In the genomic region with DNA sequence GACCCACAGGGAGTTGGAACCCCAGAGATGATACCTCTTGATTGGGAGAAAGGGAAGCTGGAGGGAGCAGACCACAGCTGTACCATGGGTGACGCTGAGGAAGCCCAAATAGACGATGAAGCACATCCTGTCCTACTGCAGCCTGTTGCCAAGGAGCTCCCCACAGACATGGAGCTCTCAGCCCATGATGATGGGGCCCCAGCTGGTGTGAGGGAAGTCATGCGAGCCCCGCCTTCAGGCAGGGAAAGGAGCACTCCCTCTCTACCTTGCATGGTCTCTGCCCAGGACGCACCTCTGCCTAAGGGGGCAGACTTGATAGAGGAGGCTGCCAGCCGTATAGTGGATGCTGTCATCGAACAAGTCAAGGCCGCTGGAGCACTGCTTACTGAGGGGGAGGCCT, we compare ENCODE assay signal across 9 cellular contexts.
DNase-seq lines count a peak whose midpoint lies in the region; ATAC-seq, FAIRE-seq and TF ChIP-seq lines count a peak whose summit lies in the region.
"Had no signal": no experiment of that assay in that cellular context is flagged by ENCODE, and none has a peak within 500 bp of the region (broad histone marks: within the 10 kb centered on the region; RNA-seq: fewer than 3 reads in every experiment).

No MANE protein-coding gene starts in this region.

- peaks cover 27% of the 10 kb centered on the region for H3K79me2 ChIP-seq in GM12878 (ENCODE audit: control insufficient read depth, insufficient read depth, low read length)

- no peak overlapping the region for H3K9ac ChIP-seq in GM12878 (ENCODE audit: control insufficient read depth, insufficient read depth, low read length)

- ATAC-seq in GM12878 (no peak), lung (ENCODE audit: insufficient read depth, low FRiP score) (no peak), GM19467 (IDR thresholded peaks at IDR 0.05; ENCODE audit: unreplicated experiment) (no peak)
- ATAC-seq: HCT116 had no signal

- FAIRE-seq in GM12878 (lab: Jason Lieb, UNC), result no peak
- no peak for FAIRE-seq in HTR-8/SVneo (lab: Jason Lieb, UNC)

- H2AFZ ChIP-seq in GM12878 (ENCODE audit: control insufficient read depth, low read depth, low read length), result no peak overlapping the region

- TF ChIP-seq EP300 in GM12878 (IDR thresholded peaks at IDR 0.05; ENCODE audit: borderline replicate concordance in 1 of 2, control insufficient read depth in 1 of 2, low read depth in 2 of 2, low read length in 2 of 2) (no peak), transverse colon (IDR thresholded peaks at IDR 0.05; ENCODE audit: low read depth) (no peak)

- RAD21 ChIA-PET in GM12878 (lab: Charles Lee; ENCODE audit: unreplicated experiment), result interaction anchor here (1.2 to 1.8 kb wide), 3 partner anchors 21 to 201 kb away, joined by 3 to 5 read pairs (median 3); a partner anchor contains a TSS

- SMC1A ChIA-PET in GM12878 (lab: Charles Lee; ENCODE audit: uncharacterized antibody, unreplicated experiment), result interaction anchor here (1.0 to 3.8 kb wide), 9 partner anchors 25 to 167 kb away, joined by 3 to 16 read pairs (median 4); no protein-coding TSS in a partner anchor

- BruUV-seq in GM12878 (replicated peaks; lab: Mats Ljungman, UMichigan), result TSS peak; percentile 12

- H3K4me3 ChIP-seq in GM12878 (no peak overlapping the region), lung (no peak overlapping the region), transverse colon (peak overlapping the region in 3 of 4 donors; percentile 13 to 49 (median 28))

- peaks cover 62% of the 10 kb centered on the region for H3K4me1 ChIP-seq in GM12878 (ENCODE audit: control insufficient read depth, insufficient read depth, low read length)
- H3K4me1 ChIP-seq in lung (ENCODE audit: control insufficient read depth in 2 of 2, insufficient read depth in 2 of 2, low read length in 2 of 2), result peaks cover 22 to 38% of the 10 kb centered on the region in 2 donors
- peaks cover 26 to 92% (median 59%) of the 10 kb centered on the region in 4 donors for H3K4me1 ChIP-seq in transverse colon

- CTCF ChIA-PET in GM12878 (lab: Yijun Ruan, JAX), result interaction anchor here (0.6 to 2.3 kb wide), 4 partner anchors 19 to 285 kb away, joined by 4 to 6 read pairs (median 4); no protein-coding TSS in a partner anchor

- no peak for TF ChIP-seq RAD21 in GM12878 (IDR thresholded peaks at IDR 0.05; ENCODE audit: insufficient read depth, low read depth, low read length)

- H3K27ac ChIP-seq in GM12878 (ENCODE audit: control insufficient read depth, insufficient read depth) (peak overlapping the region; percentile 82), lung (ENCODE audit: low read depth in 1 of 2, low read length in 1 of 2) (peak overlapping the region; percentile 94 to 98), transverse colon (peak overlapping the region; percentile 86 to 93 (median 90))

- TF ChIP-seq POLR2A in GM12878 (IDR thresholded peaks at IDR 0.05; ENCODE audit: low read depth, low read length), result no peak
- TF ChIP-seq POLR2A in transverse colon (IDR thresholded peaks at IDR 0.05), result no peak

- TF ChIP-seq CTCF in GM12878 (IDR thresholded peaks at IDR 0.05 in 2 of 3, conservative IDR thresholded peaks at IDR 0.05 in 1 of 3; ENCODE audit: control insufficient read depth in 2 of 3, extremely low read depth in 1 of 3, insufficient read depth in 1 of 3, low read depth in 3 of 3, low read length in 3 of 3) (no peak), lung (IDR thresholded peaks at IDR 0.05; ENCODE audit: control extremely low read depth, extremely low read depth) (no peak), transverse colon (IDR thresholded peaks at IDR 0.05) (no peak)

- H3K4me2 ChIP-seq in GM12878 (ENCODE audit: control insufficient read depth, insufficient read depth), result peak overlapping the region; percentile 90

- H3K9me3 ChIP-seq in GM12878 (replicated peaks; ENCODE audit: control insufficient read depth, insufficient read depth, low read length) (no peaks in the 10 kb centered on the region), lung (ENCODE audit: control insufficient read depth in 2 of 2, insufficient read depth in 1 of 2, low read length in 1 of 2) (no peaks in the 10 kb centered on the region), transverse colon (no peaks in the 10 kb centered on the region)

- no peaks in the 10 kb centered on the region for H4K20me1 ChIP-seq in GM12878 (ENCODE audit: control insufficient read depth, insufficient read depth)

- peak; percentile 46 for DNase-seq in activated T-cell treated with anti-CD3 and anti-CD28 coated beads, Interleukin-2, amount 50 U/mL, for 1 hour
- DNase-seq in activated T-cell treated with anti-CD3 and anti-CD28 coated beads for 4 hours (no peak), GM12878 (ENCODE audit: low read depth, low spot score) (no peak), lung (ENCODE audit: low spot score) (no peak), transverse colon (peak; percentile 64), NCI-H2196 treated with DMSO at 0.1 percent for 48 hours (lab: John Stamatoyannopoulos, UW; ENCODE audit: unreplicated experiment) (no peak), HTR-8/SVneo (ENCODE audit: insufficient read length, low spot score) (no peak)

- H3K36me3 ChIP-seq in GM12878 (ENCODE audit: control insufficient read depth in 2 of 2, insufficient read depth in 2 of 2, low read length in 1 of 2) (peaks cover 9 to 10% of the 10 kb centered on the region in 2 experiments), lung (ENCODE audit: control insufficient read depth in 2 of 2, insufficient read depth in 2 of 2, low read length in 2 of 2) (peaks cover 0 to 17% of the 10 kb centered on the region in 2 donors), transverse colon (no peaks in the 10 kb centered on the region)

- POLR2A ChIA-PET in GM12878 (lab: Charles Lee), result no interaction called here

- intact Hi-C loops in GM12878 (cut with micrococcal nuclease; ENCODE audit: unreplicated experiment), result loop anchor here (5.0 kb wide), 3 partner anchors 111 to 284 kb away; no protein-coding TSS in a partner anchor
- intact Hi-C loops in transverse colon (cut with DNase I; ENCODE audit: low total_unique reads), result no loop called here

- in situ Hi-C loops in GM12878 (cut with MboI), result no loop called here
- in situ Hi-C loops in transverse colon (cut with MboI; ENCODE audit: low pct_ligation_motif_present in 1 of 4, low pct_unique_long_range_greater_than_20kb in 1 of 4, low sequenced_read_pairs in 3 of 4), result loop anchor here in 1 of 4 donors (25.0 kb wide), 1 partner anchor 94 kb away; no protein-coding TSS in a partner anchor

- WGBS in GM12878 (ENCODE audit: insufficient coverage, insufficient replicate concordance, low lambda C conversion rate, missing lambda C conversion rate), result 38% methylated on average over 8 of the region's 8 CpGs
- 59 to 70% methylated on average over 8 of the region's 8 CpGs for WGBS in lung, 2 donors
- WGBS in transverse colon (ENCODE audit: low coverage in 1 of 2), 2 donors, result 58% methylated on average over 8 of the region's 8 CpGs; no CpG with 5 or more reads in 1 of the 2 donors

- H3K27me3 ChIP-seq in GM12878 (replicated peaks in 1 of 2; ENCODE audit: control insufficient read depth in 2 of 2, insufficient read depth in 2 of 2, low read length in 1 of 2), result no peaks in the 10 kb centered on the region
- H3K27me3 ChIP-seq in lung (ENCODE audit: control insufficient read depth, insufficient read depth), result no peaks in the 10 kb centered on the region
- no peaks in the 10 kb centered on the region for H3K27me3 ChIP-seq in transverse colon

TF ChIP-seq in GM12878, 131 proteins besides CTCF, POLR2A, EP300 and RAD21:
- TF ChIP-seq, protein P1, sequence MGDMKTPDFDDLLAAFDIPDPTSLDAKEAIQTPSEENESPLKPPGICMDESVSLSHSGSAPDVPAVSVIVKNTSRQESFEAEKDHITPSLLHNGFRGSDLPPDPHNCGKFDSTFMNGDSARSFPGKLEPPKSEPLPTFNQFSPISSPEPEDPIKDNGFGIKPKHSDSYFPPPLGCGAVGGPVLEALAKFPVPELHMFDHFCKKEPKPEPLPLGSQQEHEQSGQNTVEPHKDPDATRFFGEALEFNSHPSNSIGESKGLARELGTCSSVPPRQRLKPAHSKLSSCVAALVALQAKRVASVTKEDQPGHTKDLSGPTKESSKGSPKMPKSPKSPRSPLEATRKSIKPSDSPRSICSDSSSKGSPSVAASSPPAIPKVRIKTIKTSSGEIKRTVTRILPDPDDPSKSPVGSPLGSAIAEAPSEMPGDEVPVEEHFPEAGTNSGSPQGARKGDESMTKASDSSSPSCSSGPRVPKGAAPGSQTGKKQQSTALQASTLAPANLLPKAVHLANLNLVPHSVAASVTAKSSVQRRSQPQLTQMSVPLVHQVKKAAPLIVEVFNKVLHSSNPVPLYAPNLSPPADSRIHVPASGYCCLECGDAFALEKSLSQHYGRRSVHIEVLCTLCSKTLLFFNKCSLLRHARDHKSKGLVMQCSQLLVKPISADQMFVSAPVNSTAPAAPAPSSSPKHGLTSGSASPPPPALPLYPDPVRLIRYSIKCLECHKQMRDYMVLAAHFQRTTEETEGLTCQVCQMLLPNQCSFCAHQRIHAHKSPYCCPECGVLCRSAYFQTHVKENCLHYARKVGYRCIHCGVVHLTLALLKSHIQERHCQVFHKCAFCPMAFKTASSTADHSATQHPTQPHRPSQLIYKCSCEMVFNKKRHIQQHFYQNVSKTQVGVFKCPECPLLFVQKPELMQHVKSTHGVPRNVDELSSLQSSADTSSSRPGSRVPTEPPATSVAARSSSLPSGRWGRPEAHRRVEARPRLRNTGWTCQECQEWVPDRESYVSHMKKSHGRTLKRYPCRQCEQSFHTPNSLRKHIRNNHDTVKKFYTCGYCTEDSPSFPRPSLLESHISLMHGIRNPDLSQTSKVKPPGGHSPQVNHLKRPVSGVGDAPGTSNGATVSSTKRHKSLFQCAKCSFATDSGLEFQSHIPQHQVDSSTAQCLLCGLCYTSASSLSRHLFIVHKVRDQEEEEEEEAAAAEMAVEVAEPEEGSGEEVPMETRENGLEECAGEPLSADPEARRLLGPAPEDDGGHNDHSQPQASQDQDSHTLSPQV (IDR thresholded peaks at IDR 0.05), result no peak
- no peak for TF ChIP-seq RELA (IDR thresholded peaks at IDR 0.05; ENCODE audit: borderline replicate concordance, partially characterized antibody)
- no peak for TF ChIP-seq ATF7 (IDR thresholded peaks at IDR 0.05; ENCODE audit: low read depth)
- TF ChIP-seq TCF7 (IDR thresholded peaks at IDR 0.05; ENCODE audit: borderline replicate concordance), result no peak

Comparison
In these comparisons a context has a peak if more than half of its experiments do, and no peak if none do; other contexts are left out.
1. DNase-seq: peak in activated T-cell treated with anti-CD3 and anti-CD28 coated beads, Interleukin-2, amount 50 U/mL, for 1 hour (single experiment) and transverse colon (single experiment); none in activated T-cell treated with anti-CD3 and anti-CD28 coated beads for 4 hours (single experiment), GM12878 (single experiment), lung (single experiment), NCI-H2196 treated with DMSO at 0.1 percent for 48 hours (single experiment) and HTR-8/SVneo (single experiment).
2. H3K4me3 ChIP-seq: peak in transverse colon (3 of 4); none in GM12878 (single experiment) and lung (single experiment).
3. Peak in every context shown above with its lines, with median percentiles within 50 percentile points of each other: H3K27ac ChIP-seq.